In the genomic region with DNA sequence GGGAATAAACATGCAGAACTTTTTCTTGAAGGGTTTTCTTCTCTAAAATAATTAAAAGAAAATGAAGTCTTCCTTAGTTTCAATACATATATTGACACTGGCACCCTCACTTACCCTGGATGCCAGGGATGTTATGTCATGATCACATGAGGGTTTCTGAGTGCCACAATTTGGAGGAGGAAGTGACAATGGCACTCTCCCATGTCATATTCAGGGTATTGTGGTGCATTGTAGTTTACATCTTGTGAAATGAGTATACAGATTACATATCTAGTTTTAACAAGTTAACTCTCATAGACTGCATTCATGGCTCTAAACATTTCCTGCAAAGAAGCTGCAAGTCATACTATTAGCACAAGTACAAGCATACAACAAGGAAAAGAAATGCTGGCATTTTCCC, we compare ENCODE assay signal across 25 cellular contexts. TPM values are rescaled to one million over a fixed set of nuclear protein-coding genes. Genes with fewer than 3 reads are reported as not detected.
A peak's percentile ranks its signal among the peaks of the same experiment; 100 is the strongest.
DNase-seq lines count a peak whose midpoint lies in the region; ATAC-seq and TF ChIP-seq lines count a peak whose summit lies in the region.
"Had no signal": no experiment of that assay in that cellular context is flagged by ENCODE, and none has a peak within 500 bp of the region (broad histone marks: within the 10 kb centered on the region; RNA-seq: fewer than 3 reads in every experiment).

No MANE protein-coding gene starts in this region.

- peak overlapping the region in 3 of 4 donors; percentile 31 to 65 (median 39) for H3K27ac ChIP-seq in esophagus squamous epithelium
- H3K27ac ChIP-seq: HL-60, Peyer's patch had no signal

- peak; percentile 33 for ATAC-seq in activated naive CD8-positive, alpha-beta T cell treated with anti-CD3 and anti-CD28 coated beads, Interleukin-2, amount 10 ng/mL, durations not matched to agents 7 days and 5 days (ENCODE audit: low read depth)
- no peak for ATAC-seq in activated naive CD8-positive, alpha-beta T cell treated with anti-CD3 and anti-CD28 coated beads, Interleukin-2, amount 50 U/mL, for 24 hours
- ATAC-seq in GM18505 (IDR thresholded peaks at IDR 0.05; ENCODE audit: unreplicated experiment), result no peak
- ATAC-seq in HG03378 (IDR thresholded peaks at IDR 0.05; ENCODE audit: unreplicated experiment), result no peak

- TF ChIP-seq CTCF in esophagus squamous epithelium (IDR thresholded peaks at IDR 0.05), result no peak

- DNase-seq in DMS53 (lab: John Stamatoyannopoulos, UW), result peak; percentile 3
- no peak for DNase-seq in DMS53 treated with DMSO at 0.1 percent for 48 hours (lab: John Stamatoyannopoulos, UW; ENCODE audit: unreplicated experiment)
- DNase-seq in activated naive CD8-positive, alpha-beta T cell treated with anti-CD3 and anti-CD28 coated beads, Interleukin-2, amount 10 ng/mL, durations not matched to agents 7 days and 5 days, result no peak
- DNase-seq in activated naive CD8-positive, alpha-beta T cell treated with anti-CD3 and anti-CD28 coated beads, Interleukin-2, amount 50 U/mL, for 24 hours, result no peak
- no peak for DNase-seq in esophagus squamous epithelium (lab: John Stamatoyannopoulos, UW)
- no peak for DNase-seq in stimulated activated CD4-positive, alpha-beta T cell treated with anti-CD3 and anti-CD28 coated beads, Interleukin-2, amount 100 ng/mL, for 24 hours
- DNase-seq: 8988T; CD4-positive, alpha-beta memory T cell; COR-L47; DND-41; HCEC 1CT; NCI-H1048; NCI-H1417; NCI-H1694; NCI-H2081 treated with DMSO at 0.1 percent for 48 hours; NCI-H2171 treated with DMSO at 0.1 percent for 48 hours; NCI-H446; NCI-H524 treated with DMSO at 0.1 percent for 48 hours; NCI-H82; OCI-M1; Peyer's patch; SHP77 treated with DMSO at 0.1 percent for 48 hours had no signal

- H3K4me3 Mint-ChIP-seq in activated naive CD8-positive, alpha-beta T cell treated with anti-CD3 and anti-CD28 coated beads, Interleukin-2, amount 10 ng/mL, durations not matched to agents 7 days and 5 days, result no peak overlapping the region
- H3K4me3 Mint-ChIP-seq in activated naive CD8-positive, alpha-beta T cell treated with anti-CD3 and anti-CD28 coated beads, Interleukin-2, amount 50 U/mL, for 24 hours, result no peak overlapping the region
- H3K4me3 Mint-ChIP-seq: CD4-positive, alpha-beta memory T cell had no signal

- no peak overlapping the region for H3K4me3 ChIP-seq in esophagus squamous epithelium
- H3K4me3 ChIP-seq: Peyer's patch had no signal

- intact Hi-C loops in esophagus squamous epithelium (cut with DNase I), result loop anchor here (5.0 kb wide), 1 partner anchor 40 kb away; no protein-coding TSS in a partner anchor

- H3K36me3 Mint-ChIP-seq in activated naive CD8-positive, alpha-beta T cell treated with anti-CD3 and anti-CD28 coated beads, Interleukin-2, amount 10 ng/mL, durations not matched to agents 7 days and 5 days, result no peaks in the 10 kb centered on the region
- H3K36me3 Mint-ChIP-seq in activated naive CD8-positive, alpha-beta T cell treated with anti-CD3 and anti-CD28 coated beads, Interleukin-2, amount 50 U/mL, for 24 hours (ENCODE audit: low read depth), result no peaks in the 10 kb centered on the region
- H3K36me3 Mint-ChIP-seq: CD4-positive, alpha-beta memory T cell had no signal

- H3K4me1 Mint-ChIP-seq in activated naive CD8-positive, alpha-beta T cell treated with anti-CD3 and anti-CD28 coated beads, Interleukin-2, amount 10 ng/mL, durations not matched to agents 7 days and 5 days, result peaks cover 3% of the 10 kb centered on the region
- no peaks in the 10 kb centered on the region for H3K4me1 Mint-ChIP-seq in activated naive CD8-positive, alpha-beta T cell treated with anti-CD3 and anti-CD28 coated beads, Interleukin-2, amount 50 U/mL, for 24 hours

- H3K27me3 ChIP-seq in esophagus squamous epithelium, result peaks cover 0 to 4% (median 0%) of the 10 kb centered on the region in 4 donors
- H3K27me3 ChIP-seq: Peyer's patch had no signal

- H3K9me3 Mint-ChIP-seq in activated naive CD8-positive, alpha-beta T cell treated with anti-CD3 and anti-CD28 coated beads, Interleukin-2, amount 10 ng/mL, durations not matched to agents 7 days and 5 days, result no peaks in the 10 kb centered on the region
- H3K9me3 Mint-ChIP-seq in activated naive CD8-positive, alpha-beta T cell treated with anti-CD3 and anti-CD28 coated beads, Interleukin-2, amount 50 U/mL, for 24 hours, result no peaks in the 10 kb centered on the region
- H3K9me3 Mint-ChIP-seq: CD4-positive, alpha-beta memory T cell had no signal

- H3K9me3 ChIP-seq in esophagus squamous epithelium, result no peaks in the 10 kb centered on the region
- H3K9me3 ChIP-seq: Peyer's patch had no signal

- H3K4me1 ChIP-seq in esophagus squamous epithelium, result peaks cover 7 to 44% (median 15%) of the 10 kb centered on the region in 3 donors
- H3K4me1 ChIP-seq: Peyer's patch had no signal

- TF ChIP-seq POLR2A in esophagus squamous epithelium (IDR thresholded peaks at IDR 0.05) (no peak), GM18505 (IDR thresholded peaks at IDR 0.05; ENCODE audit: borderline replicate concordance, extremely low read depth, insufficient read depth, insufficient read length) (no peak)

- POLR2A ChIA-PET in activated naive CD8-positive, alpha-beta T cell treated with anti-CD3 and anti-CD28 coated beads, Interleukin-2, amount 10 ng/mL, durations not matched to agents 7 days and 5 days (lab: Charles Lee), result no interaction called here

- H3K36me3 ChIP-seq in esophagus squamous epithelium, result no peaks in the 10 kb centered on the region
- H3K36me3 ChIP-seq: Peyer's patch had no signal

- no peak overlapping the region for H3K27ac Mint-ChIP-seq in activated naive CD8-positive, alpha-beta T cell treated with anti-CD3 and anti-CD28 coated beads, Interleukin-2, amount 10 ng/mL, durations not matched to agents 7 days and 5 days
- no peak overlapping the region for H3K27ac Mint-ChIP-seq in activated naive CD8-positive, alpha-beta T cell treated with anti-CD3 and anti-CD28 coated beads, Interleukin-2, amount 50 U/mL, for 24 hours

- H3K27me3 Mint-ChIP-seq in activated naive CD8-positive, alpha-beta T cell treated with anti-CD3 and anti-CD28 coated beads, Interleukin-2, amount 10 ng/mL, durations not matched to agents 7 days and 5 days, result peaks cover 31% of the 10 kb centered on the region
- H3K27me3 Mint-ChIP-seq in activated naive CD8-positive, alpha-beta T cell treated with anti-CD3 and anti-CD28 coated beads, Interleukin-2, amount 50 U/mL, for 24 hours, result peaks cover 19% of the 10 kb centered on the region

RNA-seq across cellular contexts. Expression of gene CCDC177, which starts 37.7 kb away (rescaled TPM):
- total RNA-seq in activated naive CD8-positive, alpha-beta T cell treated with anti-CD3 and anti-CD28 coated beads, Interleukin-2, amount 10 ng/mL, durations not matched to agents 7 days and 5 days, result not detected
- under 1 TPM in 1 of 4 donors, not detected in 3; 0.22 TPM for total RNA-seq in esophagus squamous epithelium
- total RNA-seq: CD4-positive, alpha-beta memory T cell; Peyer's patch had no signal

RNA-seq across cellular contexts. Expression of gene PLEKHD1, which starts 52.4 kb away (rescaled TPM):
- under 1 TPM; 0.08 to 0.11 TPM for total RNA-seq in activated naive CD8-positive, alpha-beta T cell treated with anti-CD3 and anti-CD28 coated beads, Interleukin-2, amount 10 ng/mL, durations not matched to agents 7 days and 5 days
- under 1 TPM in 1 of 4 donors, not detected in 3; 0.19 TPM for total RNA-seq in esophagus squamous epithelium
- total RNA-seq: Peyer's patch had no signal
